24 cellular contexts compared by ENCODE assay signal in genomic region chr2:121171625-121172119, GRCh38.
A peak's percentile ranks its signal among the peaks of the same experiment; 100 is the strongest.
DNase-seq lines count a peak whose midpoint lies in the region; ATAC-seq and TF ChIP-seq lines count a peak whose summit lies in the region.
"Had no signal": no experiment of that assay in that cellular context is flagged by ENCODE, and none has a peak within 500 bp of the region (broad histone marks: within the 10 kb centered on the region; RNA-seq: fewer than 3 reads in every experiment).

No MANE protein-coding gene starts in this region.

- H3K4me1 Mint-ChIP-seq in stimulated activated naive CD8-positive, alpha-beta T cell treated with anti-CD3 and anti-CD28 coated beads, Interleukin-15, amount 100 ng/mL, for 72 hours = no peaks in the 10 kb centered on the region
- H3K4me1 Mint-ChIP-seq: activated B cell treated with CpG ODN at 0.5 μM for 24 hours; CD8-positive, alpha-beta memory T cell; nephron had no signal

- H3K9me3 Mint-ChIP-seq in stimulated activated naive CD8-positive, alpha-beta T cell treated with anti-CD3 and anti-CD28 coated beads, Interleukin-15, amount 100 ng/mL, for 72 hours = peaks cover 19 to 20% of the 10 kb centered on the region in 2 donors

- ATAC-seq in stimulated activated naive CD8-positive, alpha-beta T cell treated with anti-CD3 and anti-CD28 coated beads, Interleukin-15, amount 100 ng/mL, for 72 hours = peak; percentile 69
- no peak for ATAC-seq in GM19023 (IDR thresholded peaks at IDR 0.05; ENCODE audit: unreplicated experiment)
- ATAC-seq: esophagus mucosa, gastroesophageal sphincter, Panc1 had no signal

- no peak overlapping the region for H3K4me3 ChIP-seq in coronary artery
- H3K4me3 ChIP-seq: gastroesophageal sphincter, sigmoid colon had no signal

- H3K4me3 Mint-ChIP-seq in stimulated activated naive CD8-positive, alpha-beta T cell treated with anti-CD3 and anti-CD28 coated beads, Interleukin-15, amount 100 ng/mL, for 72 hours = no peak overlapping the region
- H3K4me3 Mint-ChIP-seq: activated B cell treated with CpG ODN at 0.5 μM for 24 hours; activated naive CD4-positive, alpha-beta T cell treated with anti-CD3 and anti-CD28 coated beads for 36 hours; CD8-positive, alpha-beta memory T cell; nephron had no signal

- peak; percentile 18 for DNase-seq in stimulated activated CD4-positive, alpha-beta T cell treated with anti-CD3 and anti-CD28 coated beads, Interleukin-15, amount 100 ng/mL, for 24 hours
- DNase-seq in stimulated activated CD4-positive, alpha-beta T cell treated with anti-CD3 and anti-CD28 coated beads, Interleukin-4, amount 100 ng/mL, for 4 hours = no peak
- DNase-seq in RPMI7951 (ENCODE audit: low read depth) = peak; percentile 46
- peak; percentile 19 for DNase-seq in coronary artery (ENCODE audit: low spot score)
- DNase-seq in stimulated activated naive CD8-positive, alpha-beta T cell treated with anti-CD3 and anti-CD28 coated beads, Interleukin-15, amount 100 ng/mL, for 72 hours = no peak
- DNase-seq in anterior cingulate cortex (lab: John Stamatoyannopoulos, UW) = no peak
- DNase-seq in hippocampal formation (lab: John Stamatoyannopoulos, UW) = no peak
- DNase-seq: activated B cell treated with CpG ODN at 0.5 μM for 24 hours; activated naive CD4-positive, alpha-beta T cell treated with anti-CD3 and anti-CD28 coated beads for 36 hours; CD8-positive, alpha-beta memory T cell; DMS79; effector CD8-positive, alpha-beta T cell; KG1; kidney glomerular epithelial cell; NCI-H187; NCI-H2227 treated with DMSO at 0.1 percent for 48 hours; NCI-H82; sigmoid colon had no signal

- H3K27me3 Mint-ChIP-seq in stimulated activated naive CD8-positive, alpha-beta T cell treated with anti-CD3 and anti-CD28 coated beads, Interleukin-15, amount 100 ng/mL, for 72 hours = peaks cover 36% of the 10 kb centered on the region

- no peak overlapping the region for H3K27ac ChIP-seq in coronary artery
- H3K27ac ChIP-seq: gastroesophageal sphincter, parathyroid adenoma, sigmoid colon had no signal

- H3K27ac Mint-ChIP-seq in stimulated activated naive CD8-positive, alpha-beta T cell treated with anti-CD3 and anti-CD28 coated beads, Interleukin-15, amount 100 ng/mL, for 72 hours = no peak overlapping the region
- H3K27ac Mint-ChIP-seq: activated B cell treated with CpG ODN at 0.5 μM for 24 hours; activated naive CD4-positive, alpha-beta T cell treated with anti-CD3 and anti-CD28 coated beads for 36 hours; CD8-positive, alpha-beta memory T cell; nephron had no signal

- TF ChIP-seq CTCF in coronary artery (IDR thresholded peaks at IDR 0.05) = no peak

Comparison
In these comparisons a context has a peak if more than half of its experiments do, and no peak if none do; other contexts are left out.
1. DNase-seq: peak in stimulated activated CD4-positive, alpha-beta T cell treated with anti-CD3 and anti-CD28 coated beads, Interleukin-15, amount 100 ng/mL, for 24 hours (single experiment), RPMI7951 (single experiment) and coronary artery (single experiment); none in stimulated activated CD4-positive, alpha-beta T cell treated with anti-CD3 and anti-CD28 coated beads, Interleukin-4, amount 100 ng/mL, for 4 hours (0 of 2), stimulated activated naive CD8-positive, alpha-beta T cell treated with anti-CD3 and anti-CD28 coated beads, Interleukin-15, amount 100 ng/mL, for 72 hours (0 of 2), anterior cingulate cortex (0 of 58) and hippocampal formation (0 of 2).